9 cellular contexts compared by ENCODE assay signal in the genomic region with DNA sequence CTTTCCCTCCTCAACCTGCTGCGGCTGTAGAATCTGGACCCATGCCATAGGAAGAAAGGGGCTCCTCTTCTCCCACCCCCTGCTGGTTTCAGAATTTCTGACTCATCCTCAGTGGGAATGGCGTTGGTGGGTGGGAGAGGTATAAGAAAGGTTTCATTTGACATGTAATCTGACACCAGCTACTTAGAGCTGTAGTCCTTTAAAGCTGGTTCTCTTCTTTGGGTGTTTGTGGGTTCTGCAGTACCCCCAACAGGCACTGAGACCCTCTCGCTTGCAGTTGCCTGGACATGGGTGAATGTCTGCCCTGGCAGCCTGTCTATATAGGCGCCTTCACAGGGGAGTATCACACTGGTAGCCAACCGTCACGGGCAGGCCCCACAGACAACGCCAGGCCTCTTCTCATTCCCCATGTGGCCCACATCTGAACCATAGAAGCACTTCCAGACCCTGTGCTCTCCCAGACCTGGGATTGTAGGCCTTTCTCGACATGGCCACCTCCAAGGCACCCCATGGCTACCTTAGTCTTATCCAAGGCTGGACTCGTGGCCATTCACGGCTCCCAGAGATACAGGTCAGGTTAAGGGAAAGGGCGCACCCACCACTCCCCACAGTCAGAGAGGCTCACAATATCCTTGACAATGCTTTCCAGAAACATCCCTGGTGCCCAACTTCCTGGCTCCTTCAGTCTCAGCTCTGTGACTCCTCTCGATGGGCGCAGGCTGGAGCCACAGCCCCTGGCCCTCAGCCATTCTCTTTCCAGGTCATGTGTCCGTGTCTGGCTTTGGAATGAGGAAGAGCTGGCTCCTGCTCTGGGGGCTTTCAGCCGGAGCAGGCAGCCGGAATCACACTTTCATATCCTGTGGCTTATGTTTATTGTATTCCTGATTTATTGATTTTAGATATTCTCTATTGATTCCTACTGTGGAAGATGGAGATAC. TPM values are rescaled to one million over a fixed set of nuclear protein-coding genes. Genes with fewer than 3 reads are reported as not detected.
DNase-seq lines count a peak whose midpoint lies in the region; ATAC-seq, FAIRE-seq and TF ChIP-seq lines count a peak whose summit lies in the region.
"Had no signal": no experiment of that assay in that cellular context is flagged by ENCODE, and none has a peak within 500 bp of the region (broad histone marks: within the 10 kb centered on the region; RNA-seq: fewer than 3 reads in every experiment).

No MANE protein-coding gene starts in this region.

- no peak for TF ChIP-seq CTCF in C4-2B (conservative IDR thresholded peaks at IDR 0.05)
- no peak for TF ChIP-seq CTCF in kidney epithelial cell (IDR thresholded peaks at IDR 0.05; ENCODE audit: insufficient read depth, low read length, poor library complexity, severe bottlenecking)
- no peak for TF ChIP-seq CTCF in lower lobe of right lung (IDR thresholded peaks at IDR 0.05)

- H3K4me3 Mint-ChIP-seq in activated naive CD8-positive, alpha-beta T cell treated with anti-CD3 and anti-CD28 coated beads for 36 hours, result peak overlapping the region; percentile 44

- H3K9me3 Mint-ChIP-seq in activated naive CD8-positive, alpha-beta T cell treated with anti-CD3 and anti-CD28 coated beads for 36 hours, result no peaks in the 10 kb centered on the region

- H3K9me3 ChIP-seq in lower lobe of right lung, result no peaks in the 10 kb centered on the region

- DNase-seq in HT1080 (ENCODE audit: low read depth), result peak; percentile 87
- no peak for DNase-seq in activated naive CD8-positive, alpha-beta T cell treated with anti-CD3 and anti-CD28 coated beads for 36 hours
- DNase-seq in kidney epithelial cell (ENCODE audit: low read depth), result peak; percentile 26
- no peak for DNase-seq in GM19239 (ENCODE audit: insufficient read length, low spot score)
- DNase-seq in lower lobe of right lung, result no peak

- H3K4me3 ChIP-seq in kidney epithelial cell (ENCODE audit: low read depth, low read length), result no peak overlapping the region
- H3K4me3 ChIP-seq in lower lobe of right lung, result no peak overlapping the region
- H3K4me3 ChIP-seq: lung had no signal

- peak overlapping the region; percentile 14; the same call in 1 of the 2 replicates for H3K27ac ChIP-seq in C4-2B
- no peak overlapping the region for H3K27ac ChIP-seq in lower lobe of right lung

- peaks cover 4% of the 10 kb centered on the region for H3K4me1 ChIP-seq in lower lobe of right lung

- FAIRE-seq in GM19239 (lab: Jason Lieb, UNC), result no peak

- H3K36me3 ChIP-seq in kidney epithelial cell (ENCODE audit: control insufficient read depth, insufficient read depth, low read length), result no peaks in the 10 kb centered on the region
- H3K36me3 ChIP-seq in lower lobe of right lung, result peaks cover 24% of the 10 kb centered on the region

- peaks cover 45% of the 10 kb centered on the region for H3K4me1 Mint-ChIP-seq in activated naive CD8-positive, alpha-beta T cell treated with anti-CD3 and anti-CD28 coated beads for 36 hours

- H3K27me3 Mint-ChIP-seq in activated naive CD8-positive, alpha-beta T cell treated with anti-CD3 and anti-CD28 coated beads for 36 hours, result no peaks in the 10 kb centered on the region

- ATAC-seq in HG02759 (IDR thresholded peaks at IDR 0.05; ENCODE audit: unreplicated experiment) (no peak), lower lobe of right lung (no peak), HG03521 (IDR thresholded peaks at IDR 0.05; ENCODE audit: unreplicated experiment) (no peak)

- peak overlapping the region; percentile 72 for H3K27ac Mint-ChIP-seq in activated naive CD8-positive, alpha-beta T cell treated with anti-CD3 and anti-CD28 coated beads for 36 hours

- intact Hi-C loops in lower lobe of right lung (cut with DNase I), result no loop called here

- peaks cover 2% of the 10 kb centered on the region for H3K36me3 Mint-ChIP-seq in activated naive CD8-positive, alpha-beta T cell treated with anti-CD3 and anti-CD28 coated beads for 36 hours

- H3K27me3 ChIP-seq in kidney epithelial cell (ENCODE audit: control insufficient read depth, insufficient read depth, low read length) (no peaks in the 10 kb centered on the region), lower lobe of right lung (ENCODE audit: low read depth) (no peaks in the 10 kb centered on the region)

RNA-seq across cellular contexts. Expression of gene ZNF862, which starts 17.5 kb away (rescaled TPM):
- 0.37 and 0.90 TPM in 2 replicates for total RNA-seq in HT1080 (2014; rRNA removed; shearing (Covaris generic))
- 1.3 and 1.9 TPM in 2 replicates for polyA plus RNA-seq in HT1080 (2015; cell fraction: cytosol; rRNA removed)
- 6.1 and 13.7 TPM in 2 replicates for polyA plus RNA-seq in HT1080 (2015; cell fraction: nucleus; rRNA removed)
- 1 to 10 TPM; 5.9 to 7.0 TPM for total RNA-seq in activated naive CD8-positive, alpha-beta T cell treated with anti-CD3 and anti-CD28 coated beads for 36 hours
- total RNA-seq in kidney epithelial cell (7.2 and 10.0 TPM in 2 replicates), lower lobe of right lung (20.7 TPM)

RNA-seq across cellular contexts. Expression of gene ATP6V0E2, which starts 18.1 kb away (rescaled TPM):
- 36.4 and 60.4 TPM in 2 replicates for total RNA-seq in HT1080 (2014; rRNA removed; shearing (Covaris generic))
- 21.3 and 43.2 TPM in 2 replicates for polyA plus RNA-seq in HT1080 (2015; cell fraction: cytosol; rRNA removed)
- polyA plus RNA-seq in HT1080 (2015; cell fraction: nucleus; rRNA removed), result 8.6 and 11.9 TPM in 2 replicates
- total RNA-seq in activated naive CD8-positive, alpha-beta T cell treated with anti-CD3 and anti-CD28 coated beads for 36 hours, result 10 to 100 TPM; 59.2 to 64.0 TPM
- total RNA-seq in kidney epithelial cell (40.8 and 55.7 TPM in 2 replicates), lower lobe of right lung (17.9 TPM)

Comparison
In these comparisons a context has a peak if more than half of its experiments do, and no peak if none do; other contexts are left out.
1. DNase-seq: peak in HT1080 (single experiment) and kidney epithelial cell (single experiment); none in activated naive CD8-positive, alpha-beta T cell treated with anti-CD3 and anti-CD28 coated beads for 36 hours (single experiment), GM19239 (single experiment) and lower lobe of right lung (single experiment).